In the genomic region with DNA sequence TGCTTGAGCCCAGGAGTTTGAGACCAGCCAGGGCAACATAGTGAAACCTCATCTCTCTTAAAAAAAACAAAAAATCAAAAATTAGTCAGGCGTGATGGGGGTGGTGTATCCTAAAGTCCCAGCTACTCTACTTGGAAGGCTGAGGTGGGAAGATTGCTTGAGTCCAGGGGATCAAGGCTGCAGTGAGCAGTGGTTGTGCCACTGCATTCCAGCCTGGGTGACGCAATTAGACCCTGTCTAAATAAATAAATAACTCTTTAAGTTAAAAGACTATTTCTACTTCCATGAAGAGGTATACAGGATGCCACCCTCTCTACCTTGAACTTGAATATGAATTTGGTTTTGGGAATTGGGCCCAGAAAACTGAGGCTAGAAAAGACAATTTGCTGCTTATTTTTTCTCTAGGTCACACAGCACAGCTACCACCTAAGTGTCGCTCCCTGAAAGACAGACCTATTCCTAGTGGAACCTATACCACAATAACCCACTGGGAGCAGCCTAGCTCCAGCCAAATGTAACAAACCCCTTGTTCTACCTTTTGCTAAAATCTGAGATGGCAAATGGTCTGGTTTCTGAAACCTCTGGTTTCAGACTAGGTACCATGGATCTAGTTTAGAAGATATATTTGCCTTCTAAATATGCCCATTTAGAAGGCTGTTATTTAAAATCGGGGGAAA, we compare ENCODE assay signal across 21 cellular contexts. TPM values are rescaled to one million over a fixed set of nuclear protein-coding genes. Genes with fewer than 3 reads are reported as not detected.
A peak's percentile ranks its signal among the peaks of the same experiment; 100 is the strongest.
DNase-seq lines count a peak whose midpoint lies in the region; ATAC-seq, FAIRE-seq and TF ChIP-seq lines count a peak whose summit lies in the region.
"Had no signal": no experiment of that assay in that cellular context is flagged by ENCODE, and none has a peak within 500 bp of the region (broad histone marks: within the 10 kb centered on the region; RNA-seq: fewer than 3 reads in every experiment).

No MANE protein-coding gene starts in this region.

- H3K27me3 ChIP-seq in H1 (replicated peaks in 1 of 4; ENCODE audit: control insufficient read depth in 3 of 4, extremely low read depth in 1 of 4, insufficient read depth in 3 of 4, low read length in 3 of 4) (no peaks in the 10 kb centered on the region), neural progenitor cell (no peaks in the 10 kb centered on the region), ascending aorta (no peaks in the 10 kb centered on the region), body of pancreas (no peaks in the 10 kb centered on the region)
- H3K27me3 ChIP-seq: heart right ventricle had no signal

- TF ChIP-seq CTCF in H1 (IDR thresholded peaks at IDR 0.05; ENCODE audit: control extremely low read depth in 1 of 3, insufficient read depth in 1 of 3, low read depth in 1 of 3, low read length in 3 of 3) (peak in 2 of 3 experiments; percentile 51 to 58; a peak in 3 of 4 replicates), neural progenitor cell (IDR thresholded peaks at IDR 0.05) (peak; percentile 43), ascending aorta (IDR thresholded peaks at IDR 0.05) (no peak), body of pancreas (IDR thresholded peaks at IDR 0.05) (no peak)

- H2BK5ac ChIP-seq in H1 (ENCODE audit: low read depth, low read length): no peak overlapping the region

- H3K4me2 ChIP-seq in H1 (ENCODE audit: insufficient read depth in 1 of 2, low read depth in 2 of 2, low read length in 2 of 2) (no peak overlapping the region), neural progenitor cell (no peak overlapping the region)

- FAIRE-seq in H1 (lab: Jason Lieb, UNC): peak; percentile 76

- peak; percentile 61 to 73 for TF ChIP-seq RAD21 in H1 (IDR thresholded peaks at IDR 0.05 in 1 of 2, conservative IDR thresholded peaks at IDR 0.05 in 1 of 2; ENCODE audit: low read depth in 2 of 2, low read length in 2 of 2)

- no peak for ATAC-seq in body of pancreas
- ATAC-seq: activated naive CD4-positive, alpha-beta T cell treated with anti-CD3 and anti-CD28 coated beads, Interleukin-2, amount 50 U/mL, for 72 hours; heart right ventricle; naive thymus-derived CD4-positive, alpha-beta T cell had no signal

- H4K8ac ChIP-seq in H1 (ENCODE audit: extremely low read depth, insufficient read depth, low read length): no peak overlapping the region

- H4K5ac ChIP-seq in H1 (ENCODE audit: insufficient read length, low read depth, low read length): no peak overlapping the region

- no peaks in the 10 kb centered on the region for H3K36me3 Mint-ChIP-seq in neural progenitor cell
- H3K36me3 Mint-ChIP-seq: activated naive CD4-positive, alpha-beta T cell treated with anti-CD3 and anti-CD28 coated beads, Interleukin-2, amount 50 U/mL, for 72 hours; naive thymus-derived CD4-positive, alpha-beta T cell had no signal

- no peak overlapping the region for H3K56ac ChIP-seq in H1 (replicated peaks; ENCODE audit: insufficient read length, low read depth, low read length)

- TF ChIP-seq EP300 in H1 (IDR thresholded peaks at IDR 0.05; ENCODE audit: borderline replicate concordance in 1 of 2, low read depth in 2 of 2, low read length in 2 of 2): no peak

- H3K4me3 Mint-ChIP-seq in neural progenitor cell: no peak overlapping the region
- H3K4me3 Mint-ChIP-seq: CD8-positive, alpha-beta memory T cell; naive thymus-derived CD4-positive, alpha-beta T cell had no signal

- no peaks in the 10 kb centered on the region for H3K23me2 ChIP-seq in H1 (ENCODE audit: low read depth, low read length)

- intact Hi-C loops in ascending aorta (cut with DNase I) (no loop called here), body of pancreas (cut with DNase I) (no loop called here)

- H3K36me3 ChIP-seq in H1 (ENCODE audit: control insufficient read depth in 2 of 4, insufficient read depth in 4 of 4, low read length in 3 of 4): no peaks in the 10 kb centered on the region
- H3K36me3 ChIP-seq in neural progenitor cell: no peaks in the 10 kb centered on the region
- H3K36me3 ChIP-seq in ascending aorta: no peaks in the 10 kb centered on the region
- no peaks in the 10 kb centered on the region for H3K36me3 ChIP-seq in body of pancreas (replicated peaks in 1 of 2; ENCODE audit: insufficient read depth in 1 of 2, low read depth in 2 of 2)
- H3K36me3 ChIP-seq: heart right ventricle had no signal

- no peaks in the 10 kb centered on the region for H3K79me2 ChIP-seq in H1 (ENCODE audit: control insufficient read depth in 1 of 2, insufficient read depth in 2 of 2, low read length in 2 of 2)
- no peaks in the 10 kb centered on the region for H3K79me2 ChIP-seq in neural progenitor cell (ENCODE audit: low read depth)

- H2BK12ac ChIP-seq in H1 (ENCODE audit: low read depth, low read length): no peak overlapping the region

- CTCF ChIA-PET in H1 (lab: Charles Lee; ENCODE audit: partially characterized antibody): interaction anchor here (0.6 to 1.8 kb wide), 9 partner anchors 8 to 342 kb away, joined by 3 to 9 read pairs (median 3); no protein-coding TSS in a partner anchor

- no peak overlapping the region for H2AK5ac ChIP-seq in H1 (ENCODE audit: low read depth, low read length)

- H3K27ac ChIP-seq in H1 (ENCODE audit: low read depth, low read length): no peak overlapping the region
- H3K27ac ChIP-seq in neural progenitor cell: no peak overlapping the region
- H3K27ac ChIP-seq in ascending aorta: no peak overlapping the region
- no peak overlapping the region for H3K27ac ChIP-seq in body of pancreas
- H3K27ac ChIP-seq: heart right ventricle had no signal

- no peak overlapping the region for H3K14ac ChIP-seq in H1 (ENCODE audit: insufficient read length)

- H3K4me1 ChIP-seq in H1 (replicated peaks in 1 of 4; ENCODE audit: control insufficient read depth in 3 of 4, insufficient read depth in 4 of 4, low read length in 3 of 4): no peaks in the 10 kb centered on the region
- H3K4me1 ChIP-seq in neural progenitor cell: no peaks in the 10 kb centered on the region
- no peaks in the 10 kb centered on the region for H3K4me1 ChIP-seq in ascending aorta
- H3K4me1 ChIP-seq in body of pancreas: no peaks in the 10 kb centered on the region
- H3K4me1 ChIP-seq: heart right ventricle had no signal

- H3K4me1 Mint-ChIP-seq in neural progenitor cell: no peaks in the 10 kb centered on the region
- H3K4me1 Mint-ChIP-seq: CD8-positive, alpha-beta memory T cell; naive thymus-derived CD4-positive, alpha-beta T cell had no signal

- peaks cover 2% of the 10 kb centered on the region for H3K27me3 Mint-ChIP-seq in neural progenitor cell (ENCODE audit: insufficient read depth, low read depth)
- H3K27me3 Mint-ChIP-seq: CD8-positive, alpha-beta memory T cell; naive thymus-derived CD4-positive, alpha-beta T cell had no signal

- WGBS in H1 (ENCODE audit: extremely low coverage in 1 of 2, insufficient coverage in 1 of 2, insufficient read length in 1 of 2, insufficient replicate concordance in 2 of 2, low coverage in 1 of 2, low lambda C conversion rate in 2 of 2, missing lambda C conversion rate in 1 of 2), 2 experiments: 86% methylated on average over 4 of the region's 4 CpGs; no CpG with 5 or more reads in 1 of the 2 experiments
- WGBS in body of pancreas, 2 donors: 78 to 83% methylated on average over 4 of the region's 4 CpGs

- H3K9me3 ChIP-seq in H1 (ENCODE audit: insufficient read depth in 2 of 2, low read depth in 1 of 2, low read length in 1 of 2): no peaks in the 10 kb centered on the region
- no peaks in the 10 kb centered on the region for H3K9me3 ChIP-seq in neural progenitor cell (ENCODE audit: low read depth)
- H3K9me3 ChIP-seq in ascending aorta: no peaks in the 10 kb centered on the region
- H3K9me3 ChIP-seq in body of pancreas: no peaks in the 10 kb centered on the region

- H4K91ac ChIP-seq in H1 (replicated peaks; ENCODE audit: insufficient read length, low read length): no peak overlapping the region

- POLR2A ChIA-PET in H1 (lab: Charles Lee; ENCODE audit: partially characterized antibody): no interaction called here

- no peak overlapping the region for H3K18ac ChIP-seq in H1 (ENCODE audit: extremely low read depth, low read length)

- no peak overlapping the region for H3K23ac ChIP-seq in H1 (ENCODE audit: insufficient read length)

- H3K9me3 Mint-ChIP-seq in neural progenitor cell: no peaks in the 10 kb centered on the region

- no peaks in the 10 kb centered on the region for H4K20me1 ChIP-seq in H1 (replicated peaks in 1 of 2; ENCODE audit: control insufficient read depth in 1 of 2, insufficient read depth in 2 of 2, low read length in 2 of 2)
- no peaks in the 10 kb centered on the region for H4K20me1 ChIP-seq in neural progenitor cell (ENCODE audit: low read depth)

- no peak overlapping the region for H3K27ac Mint-ChIP-seq in neural progenitor cell
- H3K27ac Mint-ChIP-seq: activated naive CD4-positive, alpha-beta T cell treated with anti-CD3 and anti-CD28 coated beads, Interleukin-2, amount 50 U/mL, for 72 hours; CD8-positive, alpha-beta memory T cell; naive thymus-derived CD4-positive, alpha-beta T cell had no signal

- H3K4ac ChIP-seq in H1 (replicated peaks; ENCODE audit: insufficient read length, low read depth, low read length): no peak overlapping the region

- peak overlapping the region; percentile 61; the same call in 1 of the 2 replicates for H2AFZ ChIP-seq in H1 (ENCODE audit: low read length)
- H2AFZ ChIP-seq in neural progenitor cell (replicated peaks): peak overlapping the region; percentile 43

- DNase-seq in DMS53 (lab: John Stamatoyannopoulos, UW) (peak; percentile 36), DMS53 treated with DMSO at 0.1 percent for 48 hours (lab: John Stamatoyannopoulos, UW; ENCODE audit: unreplicated experiment) (no peak), NCI-H69 (lab: John Stamatoyannopoulos, UW) (peak; percentile 40), H1 (ENCODE audit: low read depth in 1 of 2, low spot score in 2 of 2) (no peak), neural progenitor cell (ENCODE audit: low spot score) (peak; percentile 33), ascending aorta (ENCODE audit: low spot score in 2 of 2) (no peak), middle frontal gyrus (ENCODE audit: extremely low spot score, low spot score) (no peak), body of pancreas (no peak)
- DNase-seq: activated CD4-positive, alpha-beta T cell treated with anti-CD3 and anti-CD28 coated beads for 1 hour; CD8-positive, alpha-beta memory T cell; cerebellar nuclear complex; erythroblast; GF-D8; heart right ventricle; naive thymus-derived CD4-positive, alpha-beta T cell; NCI-H1694; NCI-H524 treated with DMSO at 0.1 percent for 48 hours; stimulated activated CD4-positive, alpha-beta T cell treated with anti-CD3 and anti-CD28 coated beads, Interleukin-1b, Interleukin-23, amount 100 ng/mL, for 48 hours had no signal

- H2BK120ac ChIP-seq in H1 (replicated peaks; ENCODE audit: low read depth, low read length): no peak overlapping the region

- no peak overlapping the region for H2BK20ac ChIP-seq in H1 (ENCODE audit: low read length)

- TF ChIP-seq POLR2A in H1 (IDR thresholded peaks at IDR 0.05; ENCODE audit: control extremely low read depth in 1 of 2, low read depth in 2 of 2, low read length in 2 of 2) (no peak), body of pancreas (IDR thresholded peaks at IDR 0.05) (no peak)

- H2BK15ac ChIP-seq in H1 (ENCODE audit: low read length): no peak overlapping the region

- H3K4me3 ChIP-seq in H1 (ENCODE audit: extremely low read depth in 1 of 4, insufficient read depth in 2 of 4, low read depth in 3 of 4, low read length in 4 of 4) (no peak overlapping the region), neural progenitor cell (no peak overlapping the region), ascending aorta (no peak overlapping the region), body of pancreas (no peak overlapping the region)
- H3K4me3 ChIP-seq: heart right ventricle had no signal

- no peaks in the 10 kb centered on the region for H3F3A ChIP-seq in neural progenitor cell (ENCODE audit: low read depth)

- no peaks in the 10 kb centered on the region for H3K79me1 ChIP-seq in H1 (ENCODE audit: low read depth, low read length)

- H3K9ac ChIP-seq in H1 (replicated peaks in 1 of 4; ENCODE audit: extremely low read depth in 1 of 4, low read depth in 3 of 4, low read length in 3 of 4) (no peak overlapping the region), neural progenitor cell (no peak overlapping the region)

RNA-seq across cellular contexts. Expression of a gene that starts 35.2 kb away (rescaled TPM):
- total RNA-seq in H1 (2021; fragmentation: NEBNext Ultra II Directional; extraction: Animal tissue kit (Norgen Biotek cat#: 25700)): 0.41 TPM in 1 of 2 replicates, not detected in the other
- polyA plus RNA-seq in H1 (2011; rRNA removed): 0.06 TPM in 1 of 2 replicates, not detected in the other
- 0.14 TPM for polyA plus RNA-seq in H1 (2011; cell fraction: cytosol; rRNA removed)
- not detected for polyA plus RNA-seq in H1 (2011; cell fraction: nucleus; rRNA removed)
- 0.14 to 0.19 TPM (median 0.16 TPM) in 4 replicates for polyA plus RNA-seq in H1 (2012, experiment 1 of 2)
- polyA plus RNA-seq in H1 (2012, experiment 2 of 2): not detected
- 0.12 TPM for polyA plus RNA-seq in H1 (2013, experiment 1 of 2)
- polyA plus RNA-seq in H1 (2013, experiment 2 of 2): 0.18 TPM
- polyA minus RNA-seq in H1 (2011; rRNA and poly(A)+ RNA removed): 0.06 and 0.17 TPM in 2 replicates
- polyA minus RNA-seq in H1 (2011; cell fraction: cytosol; rRNA and poly(A)+ RNA removed): not detected
- polyA minus RNA-seq in H1 (2011; cell fraction: nucleus; rRNA and poly(A)+ RNA removed): not detected
- total RNA-seq in neural progenitor cell (ENCODE audit: low replicate concordance): 5.0 and 6.5 TPM in 2 replicates
- 0.21 TPM for total RNA-seq in ascending aorta
- 1 to 10 TPM; 1.8 to 2.3 TPM for total RNA-seq in body of pancreas
- total RNA-seq: activated naive CD4-positive, alpha-beta T cell treated with anti-CD3 and anti-CD28 coated beads, Interleukin-2, amount 50 U/mL, for 72 hours; CD8-positive, alpha-beta memory T cell; LHCN-M2; naive thymus-derived CD4-positive, alpha-beta T cell; T-helper 1 cell treated with Interleukin-12 subunit alpha and Interleukin-12 subunit beta and Interleukin-4 antibody, amounts not matched to agents 30 ng/mL and 1 ng/mL, for 36 hours had no signal
- polyA plus RNA-seq: CD8-positive, alpha-beta memory T cell; naive thymus-derived CD4-positive, alpha-beta T cell had no signal

Comparison
In these comparisons a context has a peak if more than half of its experiments do, and no peak if none do; other contexts are left out.
1. DNase-seq: peak in DMS53 (single experiment), NCI-H69 (single experiment) and neural progenitor cell (single experiment); none in DMS53 treated with DMSO at 0.1 percent for 48 hours (single experiment), H1 (0 of 2), ascending aorta (0 of 2), middle frontal gyrus (single experiment) and body of pancreas (0 of 4).
2. CTCF ChIP-seq: peak in H1 (2 of 3) and neural progenitor cell (single experiment); none in ascending aorta (0 of 3) and body of pancreas (0 of 7).